8 cellular contexts compared by ENCODE assay signal in the genomic region with DNA sequence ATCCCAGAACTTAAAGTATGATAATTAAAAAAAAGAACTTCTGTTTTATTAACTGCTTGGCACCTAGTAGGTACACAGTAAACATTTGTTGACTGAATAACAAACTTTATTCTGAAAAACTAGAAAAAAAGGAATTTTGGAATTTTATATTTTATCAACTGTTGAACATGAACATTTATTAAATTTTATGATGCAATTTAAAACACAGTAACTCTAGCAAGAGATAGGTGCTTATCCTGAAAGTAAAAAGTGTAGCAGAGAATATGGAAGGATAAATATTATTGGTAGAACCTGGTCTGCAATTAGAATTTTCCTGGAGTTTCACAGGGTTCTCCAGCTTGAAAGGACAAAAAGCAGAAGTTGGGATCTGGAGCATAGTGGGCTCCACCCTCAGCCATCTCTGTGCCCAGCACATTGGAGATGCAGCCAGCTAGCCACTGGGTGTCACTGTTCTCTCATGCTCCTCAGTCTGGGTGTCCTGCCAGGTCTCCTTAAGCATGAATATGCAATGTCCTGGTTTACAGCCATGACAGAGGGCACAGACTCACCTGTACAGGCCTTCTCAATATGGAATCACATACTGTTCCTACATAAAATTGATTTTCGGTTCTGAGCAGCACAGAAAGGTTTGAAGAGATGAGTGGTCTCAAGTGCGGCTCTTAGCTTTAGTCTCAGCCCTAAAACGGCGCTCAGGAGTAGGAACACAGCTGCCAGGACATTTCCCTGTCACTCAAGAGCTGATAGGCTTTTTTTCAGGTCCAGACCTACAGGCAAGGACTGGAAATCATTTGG. TPM values are rescaled to one million over a fixed set of nuclear protein-coding genes. Genes with fewer than 3 reads are reported as not detected.
A peak's percentile ranks its signal among the peaks of the same experiment; 100 is the strongest.
DNase-seq lines count a peak whose midpoint lies in the region; ATAC-seq and TF ChIP-seq lines count a peak whose summit lies in the region.

No MANE protein-coding gene starts in this region.

- H3K4me3 ChIP-seq in lung = no peak overlapping the region

- peak; percentile 99 for ATAC-seq in GM19397 (IDR thresholded peaks at IDR 0.05; ENCODE audit: unreplicated experiment)
- peak; percentile 98 for ATAC-seq in HG03457 (IDR thresholded peaks at IDR 0.05; ENCODE audit: unreplicated experiment)
- peak; percentile 79 for ATAC-seq in lung (ENCODE audit: insufficient read depth, low FRiP score)

- H3K9me3 ChIP-seq in lung (ENCODE audit: control insufficient read depth in 2 of 2, insufficient read depth in 1 of 2, low read length in 1 of 2) = no peaks in the 10 kb centered on the region

- DNase-seq in COLO668 (lab: John Stamatoyannopoulos, UW; ENCODE audit: unreplicated experiment) (peak; percentile 47), NCI-H446 treated with DMSO at 0.1 percent for 48 hours (lab: John Stamatoyannopoulos, UW) (peak; percentile 40), ecto neural progenitor cell (ENCODE audit: low spot score) (peak; percentile 73), lung (ENCODE audit: low spot score) (peak; percentile 75)
- peak; percentile 23 to 25 for DNase-seq in activated CD4-positive, alpha-beta T cell treated with anti-CD3 and anti-CD28 coated beads for 24 hours (ENCODE audit: low read depth in 2 of 2)
- DNase-seq in stimulated activated CD8-positive, alpha-beta memory T cell treated with anti-CD3 and anti-CD28 coated beads, Interleukin-2, amount 100 ng/mL, for 48 hours (ENCODE audit: low read depth in 2 of 2) = peak; percentile 27 to 29

- TF ChIP-seq CTCF in lung (IDR thresholded peaks at IDR 0.05; ENCODE audit: control extremely low read depth, extremely low read depth) = peak; percentile 59

- H3K36me3 ChIP-seq in lung (ENCODE audit: control insufficient read depth in 2 of 2, insufficient read depth in 2 of 2, low read length in 2 of 2) = no peaks in the 10 kb centered on the region

- H3K27me3 ChIP-seq in lung (ENCODE audit: control insufficient read depth, insufficient read depth) = no peaks in the 10 kb centered on the region

- H3K27ac ChIP-seq in lung (ENCODE audit: low read depth in 1 of 2, low read length in 1 of 2) = no peak overlapping the region

- no peaks in the 10 kb centered on the region for H3K4me1 ChIP-seq in lung (ENCODE audit: control insufficient read depth in 2 of 2, insufficient read depth in 2 of 2, low read length in 2 of 2)

- WGBS in lung, 2 donors = 64 to 66% methylated on average over 4 of the region's 4 CpGs

RNA-seq across cellular contexts. Expression of gene IL20RA, which starts 31.7 kb away (rescaled TPM):
- total RNA-seq in lung = 10 to 100 TPM in 1 of 2 donors, 1 to 10 TPM in 1; 4.7 to 16.2 TPM
- 1 to 10 TPM; 3.7 to 8.6 TPM for polyA plus RNA-seq in lung

Comparison
In these comparisons a context has a peak if more than half of its experiments do, and no peak if none do; other contexts are left out.
1. DNase-seq: peak in every context shown above with its lines; median percentile 75 in lung; 73 in ecto neural progenitor cell; 47 in COLO668; 40 in NCI-H446 treated with DMSO at 0.1 percent for 48 hours; 28 in stimulated activated CD8-positive, alpha-beta memory T cell treated with anti-CD3 and anti-CD28 coated beads, Interleukin-2, amount 100 ng/mL, for 48 hours; 24 in activated CD4-positive, alpha-beta T cell treated with anti-CD3 and anti-CD28 coated beads for 24 hours.